34 cellular contexts compared by ENCODE assay signal in genomic region chr22:23356094-23356493, GRCh38.
"Had no signal": no experiment of that assay in that cellular context is flagged by ENCODE, and none has a peak within 500 bp of the region (broad histone marks: within the 10 kb centered on the region; RNA-seq: fewer than 3 reads in every experiment).

No MANE protein-coding gene starts in this region.

- DNase-seq: Karpas-422, Kasumi-1, MG63, MM.1S, MV-4-11, NCI-H1048, NCI-H1092, NCI-H1105, NCI-H1105 treated with DMSO at 0.1 percent for 48 hours, NCI-H1417, NCI-H1417 treated with DMSO at 0.1 percent for 48 hours, NCI-H1436, NCI-H1436 treated with DMSO at 0.1 percent for 48 hours, NCI-H146, NCI-H1694, NCI-H1694 treated with DMSO at 0.1 percent for 48 hours, NCI-H187, NCI-H187 treated with DMSO at 0.1 percent for 48 hours, NCI-H1930, NCI-H2029, NCI-H2029 treated with DMSO at 0.1 percent for 48 hours, NCI-H2081, NCI-H2081 treated with DMSO at 0.1 percent for 48 hours, NCI-H2107, NCI-H2171, NCI-H2171 treated with DMSO at 0.1 percent for 48 hours, NCI-H2227 treated with DMSO at 0.1 percent for 48 hours, NCI-H226, NCI-H345, NCI-H446, NCI-H446 treated with DMSO at 0.1 percent for 48 hours, NCI-H510A, NCI-H510A treated with DMSO at 0.1 percent for 48 hours, NCI-H524 had no signal

- H3K9me3 ChIP-seq: MG63 had no signal

- H3K4me3 ChIP-seq: MG63 had no signal

- H3K36me3 ChIP-seq: MG63 had no signal
